20 cellular contexts compared by ENCODE assay signal in genomic region chr10:18861382-18861781, GRCh38.
DNase-seq lines count a peak whose midpoint lies in the region; ATAC-seq, FAIRE-seq and TF ChIP-seq lines count a peak whose summit lies in the region.
"Had no signal": no experiment of that assay in that cellular context is flagged by ENCODE, and none has a peak within 500 bp of the region (broad histone marks: within the 10 kb centered on the region; RNA-seq: fewer than 3 reads in every experiment).

No MANE protein-coding gene starts in this region.

- H4K91ac ChIP-seq in IMR-90 (ENCODE audit: insufficient read depth, low read depth, low read length), result no peak overlapping the region

- H3K9me1 ChIP-seq in IMR-90 (ENCODE audit: insufficient read depth, low read length) (no peaks in the 10 kb centered on the region), K562 (ENCODE audit: control insufficient read depth, insufficient read depth, low read length) (no peaks in the 10 kb centered on the region)

- TF ChIP-seq RAD21 in IMR-90 (IDR thresholded peaks at IDR 0.05; ENCODE audit: low read length) (no peak), K562 (CRISPR knock-in tag; conservative IDR thresholded peaks at IDR 0.05 in 1 of 2, IDR thresholded peaks at IDR 0.05 in 1 of 2) (no peak)

- H3K9me3 Mint-ChIP-seq in neural progenitor cell, result peaks cover 13% of the 10 kb centered on the region
- H3K9me3 Mint-ChIP-seq: GM23338 had no signal

- in situ Hi-C loops in IMR-90 (cut with MboI; ENCODE audit: low sequenced_read_pairs), result no loop called here
- in situ Hi-C loops in K562 (cut with MboI), result no loop called here

- no peak overlapping the region for H2AK5ac ChIP-seq in IMR-90 (ENCODE audit: low read depth, low read length)

- H3K4me2 ChIP-seq in IMR-90 (ENCODE audit: low read depth, low read length), result no peak overlapping the region
- no peak overlapping the region for H3K4me2 ChIP-seq in K562 (ENCODE audit: insufficient read depth, low read length)
- H3K4me2 ChIP-seq in neural progenitor cell, result peak overlapping the region; percentile 64
- H3K4me2 ChIP-seq: BLaER1, GM23338 had no signal

- H3K4me3 ChIP-seq in IMR-90 (ENCODE audit: insufficient read depth, low read depth, low read length) (no peak overlapping the region), K562 (no peak overlapping the region), neural progenitor cell (no peak overlapping the region), pancreas (no peak overlapping the region)
- H3K4me3 ChIP-seq: BLaER1, GM23338, HAP-1 had no signal

- H3K4me1 Mint-ChIP-seq in neural progenitor cell, result peaks cover 32% of the 10 kb centered on the region
- H3K4me1 Mint-ChIP-seq: B cell; CD4-positive, CD25-positive, alpha-beta regulatory T cell had no signal

- no peak overlapping the region for H3K4me3 Mint-ChIP-seq in neural progenitor cell
- H3K4me3 Mint-ChIP-seq: B cell; CD4-positive, CD25-positive, alpha-beta regulatory T cell; CD8-positive, alpha-beta T cell; GM23338; HFFc6 had no signal

- no peak overlapping the region for H3K14ac ChIP-seq in IMR-90 (replicated peaks; ENCODE audit: low read depth, low read length)

- no peak for TF ChIP-seq POLR2A in IMR-90 (IDR thresholded peaks at IDR 0.05; ENCODE audit: low read depth, low read length)
- no peak for TF ChIP-seq POLR2A in K562 (conservative IDR thresholded peaks at IDR 0.05)

- H2AFZ ChIP-seq in IMR-90 (replicated peaks; ENCODE audit: low read length, poor library complexity) (no peak overlapping the region), K562 (ENCODE audit: low read depth, low read length) (no peak overlapping the region), neural progenitor cell (replicated peaks) (no peak overlapping the region)

- CTCF ChIA-PET in IMR-90 (lab: Yijun Ruan, JAX), result no interaction called here
- CTCF ChIA-PET in K562 (lab: Yijun Ruan, JAX; ENCODE audit: low intra/inter-chr PET ratio), result no interaction called here

- H3K36me3 Mint-ChIP-seq in neural progenitor cell, result no peaks in the 10 kb centered on the region
- H3K36me3 Mint-ChIP-seq: CD4-positive, CD25-positive, alpha-beta regulatory T cell; CD8-positive, alpha-beta T cell had no signal

- WGBS in IMR-90 (ENCODE audit: extremely low coverage in 2 of 2, insufficient read length in 1 of 2), 2 experiments, result no CpG with 5 or more reads among the region's 2 CpGs
- 0% methylated on average over 2 of the region's 2 CpGs for WGBS in K562 (ENCODE audit: insufficient coverage, low coverage, missing lambda C conversion rate)
- WGBS in pancreas, 2 donors, result 81 to 86% methylated on average over 2 of the region's 2 CpGs

- POLR2A ChIA-PET in IMR-90 (lab: Charles Lee; ENCODE audit: unreplicated experiment) (no interaction called here), K562 (lab: Yijun Ruan, JAX) (no interaction called here)

- H3K79me2 ChIP-seq in K562 (ENCODE audit: control insufficient read depth, insufficient read depth, low read length) (no peaks in the 10 kb centered on the region), neural progenitor cell (ENCODE audit: low read depth) (no peaks in the 10 kb centered on the region)

- no peak overlapping the region for H3K56ac ChIP-seq in IMR-90 (ENCODE audit: extremely low read depth, insufficient read depth, low read length)

- BruUV-seq in IMR-90 (replicated peaks; lab: Mats Ljungman, UMichigan) (no TSS peak), K562 (replicated peaks; lab: Mats Ljungman, UMichigan) (no TSS peak)

- H3K4ac ChIP-seq in IMR-90 (ENCODE audit: low read depth, low read length), result no peak overlapping the region

- H4K20me1 ChIP-seq in IMR-90 (ENCODE audit: insufficient read depth, low read length) (no peaks in the 10 kb centered on the region), K562 (replicated peaks; ENCODE audit: control insufficient read depth, insufficient read depth, low read length) (no peaks in the 10 kb centered on the region), neural progenitor cell (ENCODE audit: low read depth) (no peaks in the 10 kb centered on the region)
- H4K20me1 ChIP-seq: BLaER1 had no signal

- dilution Hi-C loops in IMR-90 (cut with HindIII; ENCODE audit: low sequenced_read_pairs, unreplicated experiment), result no loop called here

- H3K36me3 ChIP-seq in IMR-90 (ENCODE audit: control insufficient read depth, insufficient read depth, low read length) (no peaks in the 10 kb centered on the region), K562 (ENCODE audit: control insufficient read depth, insufficient read depth, low read length) (no peaks in the 10 kb centered on the region), neural progenitor cell (no peaks in the 10 kb centered on the region), pancreas (no peaks in the 10 kb centered on the region)
- H3K36me3 ChIP-seq: BLaER1, HAP-1 had no signal

- no peaks in the 10 kb centered on the region for H3K27me3 ChIP-seq in IMR-90 (ENCODE audit: control insufficient read depth, insufficient read depth, low read length)
- no peaks in the 10 kb centered on the region for H3K27me3 ChIP-seq in K562 (ENCODE audit: control insufficient read depth in 2 of 2, insufficient read depth in 2 of 2, low read length in 2 of 2)
- no peaks in the 10 kb centered on the region for H3K27me3 ChIP-seq in neural progenitor cell
- H3K27me3 ChIP-seq in pancreas, result no peaks in the 10 kb centered on the region
- H3K27me3 ChIP-seq: BLaER1 had no signal

- no peak overlapping the region for H2BK120ac ChIP-seq in IMR-90 (ENCODE audit: low read depth, low read length)

- TF ChIP-seq EP300 in K562 (IDR thresholded peaks at IDR 0.05; ENCODE audit: low read length), result no peak

- no peak overlapping the region for H2AK9ac ChIP-seq in IMR-90 (replicated peaks; ENCODE audit: low read depth, low read length, poor library complexity)

- H3K18ac ChIP-seq in IMR-90 (ENCODE audit: low read depth, low read length), result no peak overlapping the region

- TF ChIP-seq CTCF in IMR-90 (conservative IDR thresholded peaks at IDR 0.05; ENCODE audit: low read depth, low read length), result no peak
- no peak for TF ChIP-seq CTCF in K562 (IDR thresholded peaks at IDR 0.05 in 2 of 3, conservative IDR thresholded peaks at IDR 0.05 in 1 of 3; ENCODE audit: insufficient read depth in 2 of 3, low read depth in 1 of 3, low read length in 3 of 3)
- TF ChIP-seq CTCF in neural progenitor cell (IDR thresholded peaks at IDR 0.05), result no peak
- no peak for TF ChIP-seq CTCF in pancreas (IDR thresholded peaks at IDR 0.05)

- H3K9me3 ChIP-seq in IMR-90 (ENCODE audit: control insufficient read depth, insufficient read depth, low read length) (no peaks in the 10 kb centered on the region), K562 (replicated peaks; ENCODE audit: control insufficient read depth, insufficient read depth, low read depth, low read length) (no peaks in the 10 kb centered on the region), neural progenitor cell (ENCODE audit: low read depth) (no peaks in the 10 kb centered on the region), pancreas (no peaks in the 10 kb centered on the region)
- H3K9me3 ChIP-seq: BLaER1, Caco-2, HAP-1 had no signal

- FAIRE-seq in K562 (lab: Jason Lieb, UNC) (no peak), pancreas (lab: Jason Lieb, UNC) (no peak)
- FAIRE-seq: G401.6, GM12892, H54 had no signal

- no peaks in the 10 kb centered on the region for H3K4me1 ChIP-seq in IMR-90 (ENCODE audit: control insufficient read depth, insufficient read depth, low read length)
- no peaks in the 10 kb centered on the region for H3K4me1 ChIP-seq in K562 (replicated peaks in 1 of 2; ENCODE audit: control insufficient read depth in 2 of 2, insufficient read depth in 2 of 2, low read length in 2 of 2)
- peaks cover 25% of the 10 kb centered on the region for H3K4me1 ChIP-seq in neural progenitor cell
- no peaks in the 10 kb centered on the region for H3K4me1 ChIP-seq in pancreas
- H3K4me1 ChIP-seq: BLaER1, Caco-2, HAP-1 had no signal

- H3K27ac ChIP-seq in IMR-90 (ENCODE audit: insufficient read depth, low read length) (no peak overlapping the region), K562 (ENCODE audit: extremely low read depth, low read depth, low read length) (no peak overlapping the region), neural progenitor cell (no peak overlapping the region), pancreas (no peak overlapping the region)
- H3K27ac ChIP-seq: BLaER1, C4-2B had no signal

- ATAC-seq in IMR-90 (ENCODE audit: low read depth) (no peak), K562 (no peak), pancreas (no peak), GM18867 (IDR thresholded peaks at IDR 0.05; ENCODE audit: unreplicated experiment) (no peak)
- ATAC-seq: CD8-positive, alpha-beta T cell; GM23338 had no signal

- no peak overlapping the region for H2BK5ac ChIP-seq in IMR-90 (ENCODE audit: low read depth, low read length, poor library complexity, severe bottlenecking)

- H2BK20ac ChIP-seq in IMR-90 (ENCODE audit: low read depth, low read length), result no peak overlapping the region

- no peak overlapping the region for H2BK15ac ChIP-seq in IMR-90 (ENCODE audit: low read depth, low read length)

- intact Hi-C loops in IMR-90 (cut with micrococcal nuclease), result no loop called here
- intact Hi-C loops in K562 (cut with micrococcal nuclease), result no loop called here
- intact Hi-C loops in pancreas (cut with DNase I), result no loop called here

- H3K27ac Mint-ChIP-seq in neural progenitor cell, result no peak overlapping the region
- H3K27ac Mint-ChIP-seq: B cell; CD4-positive, CD25-positive, alpha-beta regulatory T cell; CD8-positive, alpha-beta T cell; GM23338; HFFc6 had no signal

- H3K79me1 ChIP-seq in IMR-90 (ENCODE audit: low read depth in 1 of 2, low read length in 2 of 2), result no peaks in the 10 kb centered on the region

- peaks cover 4% of the 10 kb centered on the region for H3K27me3 Mint-ChIP-seq in neural progenitor cell (ENCODE audit: insufficient read depth, low read depth)
- H3K27me3 Mint-ChIP-seq: B cell; CD4-positive, CD25-positive, alpha-beta regulatory T cell had no signal

- no peaks in the 10 kb centered on the region for H3F3A ChIP-seq in neural progenitor cell (ENCODE audit: low read depth)

- DNase-seq in IMR-90 (no peak), K562 (ENCODE audit: extremely low read depth in 1 of 4, low spot score in 3 of 4) (no peak), neural progenitor cell (ENCODE audit: low spot score) (no peak), pancreas (no peak)
- DNase-seq in effector CD4-positive, alpha-beta T cell, result no peak
- DNase-seq: Caco-2; CD4-positive, CD25-positive, alpha-beta regulatory T cell; CD8-positive, alpha-beta T cell; DMS153; DND-41; HFFc6 had no signal

- H3K23ac ChIP-seq in IMR-90 (ENCODE audit: low read depth, low read length), result no peak overlapping the region

- no peak overlapping the region for H4K5ac ChIP-seq in IMR-90 (ENCODE audit: low read depth, low read length)

- H4K8ac ChIP-seq in IMR-90 (ENCODE audit: low read depth in 2 of 2, low read length in 2 of 2), result no peak overlapping the region

- H3K9ac ChIP-seq in IMR-90 (ENCODE audit: low read depth, low read length), result no peak overlapping the region
- H3K9ac ChIP-seq in K562 (ENCODE audit: insufficient read depth in 1 of 2, low read depth in 2 of 2, low read length in 2 of 2), result no peak overlapping the region
- H3K9ac ChIP-seq in neural progenitor cell, result no peak overlapping the region
- H3K9ac ChIP-seq: BLaER1 had no signal

TF ChIP-seq in IMR-90, 13 proteins besides CTCF, POLR2A, EP300 and RAD21 (continues in another document):
- peak; percentile 97 for TF ChIP-seq CEBPB (IDR thresholded peaks at IDR 0.05; ENCODE audit: low read depth, low read length)

TF ChIP-seq in K562, 482 proteins besides CTCF, POLR2A, EP300 and RAD21 (continues in another document):
- TF ChIP-seq CEBPG (CRISPR knock-in tag; IDR thresholded peaks at IDR 0.05) (no peak), CEBPG (tag; conservative IDR thresholded peaks at IDR 0.05 in 1 of 2, IDR thresholded peaks at IDR 0.05 in 1 of 2) (peak; percentile 53 to 97; a peak in 3 of 4 replicates)
